ENCODE assay signal across 11 cellular contexts in the genomic region with DNA sequence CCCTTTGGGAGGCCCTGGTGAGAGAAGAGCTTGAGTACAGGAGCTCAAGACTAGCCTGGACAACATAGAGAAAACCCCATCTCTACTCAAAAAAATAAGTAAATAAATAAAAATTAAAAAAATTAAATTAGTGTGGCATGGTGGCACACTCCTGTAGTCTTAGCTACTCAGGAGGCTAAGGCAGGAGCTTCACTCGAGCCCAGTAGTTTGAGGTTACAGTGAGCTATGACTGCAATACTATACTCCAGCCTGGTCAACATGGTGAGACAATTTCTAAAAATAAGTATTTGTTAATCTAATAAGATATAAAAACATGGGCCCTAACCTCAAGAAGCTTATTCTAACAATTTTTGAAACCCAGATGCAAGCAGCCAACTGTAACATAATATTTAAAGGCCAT.
"Had no signal": no experiment of that assay in that cellular context is flagged by ENCODE, and none has a peak within 500 bp of the region (broad histone marks: within the 10 kb centered on the region; RNA-seq: fewer than 3 reads in every experiment).

No MANE protein-coding gene starts in this region.

- H3K27ac ChIP-seq: pancreas, tibial artery, VCaP had no signal

- H3K4me3 Mint-ChIP-seq: activated CD4-positive, alpha-beta memory T cell treated with anti-CD3 and anti-CD28 coated beads, Interleukin-2, amount 10 ng/mL, durations not matched to agents 7 days and 5 days; activated CD4-positive, alpha-beta T cell treated with anti-CD3 and anti-CD28 coated beads for 36 hours; stimulated activated effector memory CD8-positive, alpha-beta T cell treated with anti-CD3 and anti-CD28 coated beads, Interleukin-12 subunit alpha, Interleukin-12 subunit beta, amount 100 ng/mL, for 72 hours had no signal

- H3K27ac Mint-ChIP-seq: activated CD4-positive, alpha-beta memory T cell treated with anti-CD3 and anti-CD28 coated beads, Interleukin-2, amount 10 ng/mL, durations not matched to agents 7 days and 5 days; activated CD4-positive, alpha-beta T cell treated with anti-CD3 and anti-CD28 coated beads for 36 hours; stimulated activated effector memory CD8-positive, alpha-beta T cell treated with anti-CD3 and anti-CD28 coated beads, Interleukin-12 subunit alpha, Interleukin-12 subunit beta, amount 100 ng/mL, for 72 hours; T-cell had no signal

- H3K27me3 ChIP-seq: pancreas, tibial artery had no signal

- H3K4me3 ChIP-seq: pancreas, tibial artery had no signal

- H3K36me3 ChIP-seq: pancreas, tibial artery had no signal

- ATAC-seq: activated CD4-positive, alpha-beta T cell treated with anti-CD3 and anti-CD28 coated beads for 36 hours; left colon; pancreas; stimulated activated effector memory CD8-positive, alpha-beta T cell treated with anti-CD3 and anti-CD28 coated beads, Interleukin-12 subunit alpha, Interleukin-12 subunit beta, amount 100 ng/mL, for 72 hours; T-cell had no signal

- H3K9me3 Mint-ChIP-seq: activated CD4-positive, alpha-beta memory T cell treated with anti-CD3 and anti-CD28 coated beads, Interleukin-2, amount 10 ng/mL, durations not matched to agents 7 days and 5 days; stimulated activated effector memory CD8-positive, alpha-beta T cell treated with anti-CD3 and anti-CD28 coated beads, Interleukin-12 subunit alpha, Interleukin-12 subunit beta, amount 100 ng/mL, for 72 hours; T-cell had no signal

- H3K9me3 ChIP-seq: pancreas, tibial artery had no signal

- H3K27me3 Mint-ChIP-seq: activated CD4-positive, alpha-beta memory T cell treated with anti-CD3 and anti-CD28 coated beads, Interleukin-2, amount 10 ng/mL, durations not matched to agents 7 days and 5 days; activated CD4-positive, alpha-beta T cell treated with anti-CD3 and anti-CD28 coated beads for 36 hours; T-cell had no signal

- DNase-seq: activated CD4-positive, alpha-beta memory T cell treated with anti-CD3 and anti-CD28 coated beads, Interleukin-2, amount 10 ng/mL, durations not matched to agents 7 days and 5 days; activated CD4-positive, alpha-beta T cell treated with anti-CD3 and anti-CD28 coated beads for 36 hours; caudate nucleus; cortex of kidney; effector memory CD4-positive, alpha-beta T cell; left colon; pancreas; T-cell; tibial artery had no signal
